18 cellular contexts compared by ENCODE assay signal in the genomic region with DNA sequence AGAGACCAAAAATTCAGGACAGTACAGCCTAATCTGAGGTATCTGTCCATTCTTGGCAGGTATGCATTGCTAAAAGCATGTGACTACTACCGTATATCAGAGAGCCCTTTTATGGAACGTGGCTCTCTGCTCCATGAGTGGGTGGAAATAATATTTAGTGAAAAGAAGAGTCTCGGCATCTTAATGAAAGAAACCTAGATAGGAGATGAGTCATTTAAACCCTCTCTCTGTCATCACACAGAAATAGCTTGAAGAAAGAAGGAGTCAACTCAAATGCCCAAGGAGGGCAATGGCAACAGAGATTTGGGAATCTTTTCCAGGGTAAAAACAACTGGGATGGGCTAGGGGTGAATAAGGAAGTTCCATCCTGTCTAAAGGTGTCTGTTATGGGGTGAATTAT.
"Had no signal": no experiment of that assay in that cellular context is flagged by ENCODE, and none has a peak within 500 bp of the region (broad histone marks: within the 10 kb centered on the region; RNA-seq: fewer than 3 reads in every experiment).

No MANE protein-coding gene starts in this region.

- H3K36me3 ChIP-seq: neutrophil, right atrium auricular region, tibial artery, vagina had no signal

- H3K4me3 ChIP-seq: right atrium auricular region, tibial artery, vagina had no signal

- H3K9me3 Mint-ChIP-seq: activated CD8-positive, alpha-beta T cell treated with anti-CD3 and anti-CD28 coated beads for 36 hours; activated naive CD4-positive, alpha-beta T cell treated with anti-CD3 and anti-CD28 coated beads for 36 hours; central memory CD8-positive, alpha-beta T cell; dendritic cell treated with granulocyte-macrophage colony-stimulating factor and Interleukin-4, amounts not matched to agents 40 ng/mL and 50 ng/mL, for 4 days; effector memory CD8-positive, alpha-beta T cell; naive B cell; stimulated activated effector memory CD8-positive, alpha-beta T cell treated with anti-CD3 and anti-CD28 coated beads, Interleukin-12 subunit alpha, Interleukin-12 subunit beta, amount 100 ng/mL, for 72 hours had no signal

- H3K36me3 Mint-ChIP-seq: stimulated activated effector memory CD8-positive, alpha-beta T cell treated with anti-CD3 and anti-CD28 coated beads, Interleukin-12 subunit alpha, Interleukin-12 subunit beta, amount 100 ng/mL, for 72 hours had no signal

- H3K27me3 ChIP-seq: neutrophil, right atrium auricular region, tibial artery, vagina had no signal

- H3K27me3 Mint-ChIP-seq: activated CD8-positive, alpha-beta T cell treated with anti-CD3 and anti-CD28 coated beads for 36 hours; central memory CD8-positive, alpha-beta T cell; dendritic cell treated with granulocyte-macrophage colony-stimulating factor and Interleukin-4, amounts not matched to agents 40 ng/mL and 50 ng/mL, for 4 days; effector memory CD8-positive, alpha-beta T cell; naive B cell had no signal

- H3K4me1 Mint-ChIP-seq: central memory CD8-positive, alpha-beta T cell had no signal

- H3K4me3 Mint-ChIP-seq: activated CD8-positive, alpha-beta T cell treated with anti-CD3 and anti-CD28 coated beads for 36 hours; activated naive CD4-positive, alpha-beta T cell treated with anti-CD3 and anti-CD28 coated beads for 36 hours; activated T-helper 1 cell treated with anti-CD3 and anti-CD28 coated beads, Interleukin-12 subunit alpha, Interleukin-12 subunit beta, Interleukin-2, Interleukin-4 antibody, amounts not matched to agents 30 ng/mL and 10 ng/mL and 1 ng/mL, durations not matched to agents 14 hours and 24 hours and 36 hours; central memory CD8-positive, alpha-beta T cell; dendritic cell treated with granulocyte-macrophage colony-stimulating factor and Interleukin-4, amounts not matched to agents 40 ng/mL and 50 ng/mL, for 4 days; effector memory CD8-positive, alpha-beta T cell; naive B cell; stimulated activated effector memory CD8-positive, alpha-beta T cell treated with anti-CD3 and anti-CD28 coated beads, Interleukin-12 subunit alpha, Interleukin-12 subunit beta, amount 100 ng/mL, for 72 hours had no signal

- H3K4me1 ChIP-seq: right atrium auricular region, tibial artery, vagina had no signal

- H3K27ac Mint-ChIP-seq: activated CD8-positive, alpha-beta T cell treated with anti-CD3 and anti-CD28 coated beads for 36 hours; activated naive CD4-positive, alpha-beta T cell treated with anti-CD3 and anti-CD28 coated beads for 36 hours; activated T-helper 1 cell treated with anti-CD3 and anti-CD28 coated beads, Interleukin-12 subunit alpha, Interleukin-12 subunit beta, Interleukin-2, Interleukin-4 antibody, amounts not matched to agents 30 ng/mL and 10 ng/mL and 1 ng/mL, durations not matched to agents 14 hours and 24 hours and 36 hours; dendritic cell treated with granulocyte-macrophage colony-stimulating factor and Interleukin-4, amounts not matched to agents 40 ng/mL and 50 ng/mL, for 4 days; effector memory CD8-positive, alpha-beta T cell; stimulated activated effector memory CD8-positive, alpha-beta T cell treated with anti-CD3 and anti-CD28 coated beads, Interleukin-12 subunit alpha, Interleukin-12 subunit beta, amount 100 ng/mL, for 72 hours had no signal

- DNase-seq: activated CD8-positive, alpha-beta memory T cell treated with anti-CD3 and anti-CD28 coated beads, Interleukin-2, amount 50 U/mL, for 4 hours; activated CD8-positive, alpha-beta T cell treated with anti-CD3 and anti-CD28 coated beads for 36 hours; activated naive CD4-positive, alpha-beta T cell treated with anti-CD3 and anti-CD28 coated beads for 36 hours; effector memory CD8-positive, alpha-beta T cell; hippocampal formation; kidney glomerular epithelial cell; naive B cell; posterior cingulate gyrus; small intestine; tibial artery had no signal

- ATAC-seq: activated CD8-positive, alpha-beta T cell treated with anti-CD3 and anti-CD28 coated beads for 36 hours; effector memory CD8-positive, alpha-beta T cell; stimulated activated effector memory CD8-positive, alpha-beta T cell treated with anti-CD3 and anti-CD28 coated beads, Interleukin-12 subunit alpha, Interleukin-12 subunit beta, amount 100 ng/mL, for 72 hours had no signal

- H3K9me3 ChIP-seq: neutrophil, right atrium auricular region, tibial artery, vagina had no signal

- H3K27ac ChIP-seq: epithelial cell of prostate, neutrophil, right atrium auricular region, tibial artery, vagina had no signal
